ENCODE assay signal across 15 cellular contexts in genomic region chr2:186995092-186995491, GRCh38.
DNase-seq lines count a peak whose midpoint lies in the region; ATAC-seq and TF ChIP-seq lines count a peak whose summit lies in the region.
"Had no signal": no experiment of that assay in that cellular context is flagged by ENCODE, and none has a peak within 500 bp of the region (broad histone marks: within the 10 kb centered on the region; RNA-seq: fewer than 3 reads in every experiment).

No MANE protein-coding gene starts in this region.

- TF ChIP-seq CTCF in AG10803 (conservative IDR thresholded peaks at IDR 0.05; ENCODE audit: low read length) (no peak), astrocyte of the spinal cord (IDR thresholded peaks at IDR 0.05; ENCODE audit: low read depth, low read length) (no peak), fibroblast of pulmonary artery (IDR thresholded peaks at IDR 0.05; ENCODE audit: low read length, missing control alignments) (no peak), omental fat pad (IDR thresholded peaks at IDR 0.05) (no peak), adrenal gland (IDR thresholded peaks at IDR 0.05) (no peak)

- TF ChIP-seq POLR2A in adrenal gland (IDR thresholded peaks at IDR 0.05), result no peak

- H3K36me3 ChIP-seq in adrenal gland (replicated peaks in 1 of 2), result no peaks in the 10 kb centered on the region
- H3K36me3 ChIP-seq: stomach had no signal

- ATAC-seq in HG02884 (IDR thresholded peaks at IDR 0.05; ENCODE audit: unreplicated experiment) (peak; percentile 83), HG03571 (IDR thresholded peaks at IDR 0.05; ENCODE audit: unreplicated experiment) (no peak), omental fat pad (ENCODE audit: low FRiP score) (no peak)
- ATAC-seq: A549 had no signal

- H3K27me3 ChIP-seq in adrenal gland, result no peaks in the 10 kb centered on the region
- H3K27me3 ChIP-seq: stomach had no signal

- H3K4me1 ChIP-seq in adrenal gland (replicated peaks in 1 of 2), result no peaks in the 10 kb centered on the region
- H3K4me1 ChIP-seq: A549, stomach had no signal

- H3K4me3 ChIP-seq in AG10803 (ENCODE audit: low read length) (no peak overlapping the region), astrocyte of the spinal cord (ENCODE audit: low read depth, low read length) (no peak overlapping the region), fibroblast of pulmonary artery (replicated peaks; ENCODE audit: low read depth, low read length) (no peak overlapping the region), adrenal gland (no peak overlapping the region)
- H3K4me3 ChIP-seq: A549, dorsolateral prefrontal cortex, stomach had no signal

- H3K9me3 ChIP-seq in adrenal gland (replicated peaks in 1 of 3), result no peaks in the 10 kb centered on the region

- in situ Hi-C loops in astrocyte of the spinal cord (cut with HindIII; ENCODE audit: low sequenced_read_pairs), result no loop called here

- WGBS in adrenal gland, 4 donors, result 50 to 66% (median 58%) methylated on average over 2 of the region's 2 CpGs

- intact Hi-C loops in adrenal gland (cut with DNase I), result no loop called here

- DNase-seq in AG10803 (ENCODE audit: low read depth) (peak; percentile 22), astrocyte of the spinal cord (ENCODE audit: low read depth, low spot score) (peak; percentile 86), fibroblast of pulmonary artery (ENCODE audit: low read depth) (peak; percentile 84), omental fat pad (ENCODE audit: low spot score) (no peak), adrenal gland (no peak)
- no peak for DNase-seq in NK-92 treated with Interleukin-12 subunit alpha and Interleukin-12 subunit beta, amount 100 ng/mL, for 24 hours (lab: John Stamatoyannopoulos, UW)
- DNase-seq: activated CD4-positive, alpha-beta T cell treated with anti-CD3 and anti-CD28 coated beads for 4 hours; activated naive CD8-positive, alpha-beta T cell treated with anti-CD3 and anti-CD28 coated beads for 36 hours; CD8-positive, alpha-beta memory T cell; dorsolateral prefrontal cortex; NCI-H187 treated with DMSO at 0.1 percent for 48 hours; stomach had no signal

- H3K27ac ChIP-seq in adrenal gland, result no peak overlapping the region
- H3K27ac ChIP-seq: A549, dorsolateral prefrontal cortex, stomach had no signal

Comparison
In these comparisons a context has a peak if more than half of its experiments do, and no peak if none do; other contexts are left out.
1. DNase-seq: peak in AG10803 (single experiment), astrocyte of the spinal cord (single experiment) and fibroblast of pulmonary artery (single experiment); none in omental fat pad (single experiment), NK-92 treated with Interleukin-12 subunit alpha and Interleukin-12 subunit beta, amount 100 ng/mL, for 24 hours (single experiment) and adrenal gland (0 of 7).